In the genomic region with DNA sequence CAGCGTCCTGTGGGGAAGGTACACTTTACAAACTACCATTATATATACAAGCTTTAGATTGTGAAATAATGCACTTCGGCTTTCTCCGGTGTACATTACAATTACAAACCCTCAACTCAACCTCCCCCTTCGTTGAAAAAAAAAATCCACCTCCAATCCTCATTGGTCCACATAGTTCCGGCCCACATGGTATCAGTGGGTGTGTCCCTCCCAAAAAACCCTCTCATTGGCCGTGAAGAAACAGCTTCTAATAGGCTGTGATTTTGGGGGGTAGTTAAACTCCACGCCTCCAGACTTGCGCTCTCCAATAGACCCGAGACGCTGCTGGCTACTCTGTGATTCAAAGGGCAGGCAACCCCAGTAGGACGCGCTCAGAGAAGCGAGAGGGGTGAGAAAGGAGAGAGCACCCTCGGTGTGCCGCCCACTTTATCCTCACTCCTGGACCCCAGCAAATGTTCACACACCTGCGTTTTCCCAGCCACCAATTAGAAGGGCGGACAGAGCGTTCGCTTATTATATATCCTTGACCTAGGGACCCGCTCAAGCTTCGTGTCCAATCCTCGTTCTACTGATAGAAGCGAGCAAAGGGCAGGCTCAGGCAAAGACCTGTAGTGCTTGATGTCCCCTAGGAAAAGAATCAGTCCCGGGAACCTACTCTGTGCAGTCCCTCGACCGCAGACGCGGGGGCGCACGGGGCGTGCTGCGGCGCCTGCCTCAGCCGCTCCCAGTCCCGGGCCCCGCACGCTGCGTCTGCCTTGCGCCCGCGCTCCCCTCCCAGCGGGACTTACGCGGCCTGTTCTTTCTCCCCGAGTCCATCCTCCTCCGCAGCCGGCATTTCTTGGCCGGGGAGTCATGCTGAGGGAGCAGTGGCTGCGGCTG, we compare ENCODE assay signal across 8 cellular contexts. TPM values are rescaled to one million over a fixed set of nuclear protein-coding genes. Genes with fewer than 3 reads are reported as not detected.
DNase-seq lines count a peak whose midpoint lies in the region; ATAC-seq, FAIRE-seq and TF ChIP-seq lines count a peak whose summit lies in the region.

No MANE protein-coding gene starts in this region.

- H3K27me3 ChIP-seq in breast epithelium (no peaks in the 10 kb centered on the region), skeletal muscle tissue (ENCODE audit: control insufficient read depth in 3 of 3, insufficient read depth in 3 of 3, low read length in 3 of 3) (no peaks in the 10 kb centered on the region)

- DNase-seq in NCI-H2081 treated with DMSO at 0.1 percent for 48 hours (lab: John Stamatoyannopoulos, UW) (peak; percentile 88), breast epithelium (ENCODE audit: low spot score in 2 of 2) (peak in 1 of 2 donors; percentile 61)

- ATAC-seq in GM18520 (IDR thresholded peaks at IDR 0.05; ENCODE audit: unreplicated experiment): peak; percentile 83
- ATAC-seq in HG03045 (IDR thresholded peaks at IDR 0.05; ENCODE audit: unreplicated experiment): peak; percentile 91

- H3K9ac ChIP-seq in skeletal muscle tissue (ENCODE audit: low read depth in 1 of 3, low read length in 3 of 3): peak overlapping the region; percentile 79 to 94 (median 89)

- TF ChIP-seq POLR2A in breast epithelium (IDR thresholded peaks at IDR 0.05): no peak

- H3K4me3 ChIP-seq in breast epithelium (peak overlapping the region; percentile 80 to 86 (median 84)), iPS-18c (ENCODE audit: insufficient read depth, low read depth, low read length) (peak overlapping the region; percentile 91), skeletal muscle tissue (ENCODE audit: low read length in 3 of 3) (peak overlapping the region; percentile 82 to 91 (median 88))

- H3K36me3 ChIP-seq in breast epithelium (no peaks in the 10 kb centered on the region), skeletal muscle tissue (ENCODE audit: control insufficient read depth in 3 of 3, insufficient read depth in 3 of 3, low read length in 3 of 3) (no peaks in the 10 kb centered on the region)

- peak; percentile 100 for FAIRE-seq in A204.1 (lab: Jason Lieb, UNC)
- FAIRE-seq in TTC549 (lab: Jason Lieb, UNC): peak; percentile 97

- intact Hi-C loops in breast epithelium (cut with DNase I; ENCODE audit: low total_unique reads): no loop called here

- H3K9me3 ChIP-seq in breast epithelium (no peaks in the 10 kb centered on the region), iPS-18c (ENCODE audit: control insufficient read depth, insufficient read depth, low read length) (no peaks in the 10 kb centered on the region), skeletal muscle tissue (ENCODE audit: control insufficient read depth in 3 of 3, low read length in 3 of 3) (no peaks in the 10 kb centered on the region)

- H3K27ac ChIP-seq in breast epithelium: peak overlapping the region; percentile 67 to 70
- H3K27ac ChIP-seq in skeletal muscle tissue (ENCODE audit: low read depth, low read length): peak overlapping the region; percentile 88

- no peaks in the 10 kb centered on the region for H3K4me1 ChIP-seq in breast epithelium
- peaks cover 34 to 47% (median 34%) of the 10 kb centered on the region in 3 donors for H3K4me1 ChIP-seq in skeletal muscle tissue (ENCODE audit: control insufficient read depth in 3 of 3, insufficient read depth in 3 of 3, low read length in 3 of 3)

- no peak for TF ChIP-seq CTCF in breast epithelium (IDR thresholded peaks at IDR 0.05)

RNA-seq across cellular contexts. Expression of a gene that starts 1.0 kb away (rescaled TPM):
- total RNA-seq in breast epithelium (1 to 10 TPM; 2.9 to 6.4 (median 5.1) TPM), skeletal muscle tissue (17.7 TPM)

RNA-seq across cellular contexts. Expression of a gene that starts 57.3 kb away (rescaled TPM):
- total RNA-seq in breast epithelium: 1 to 10 TPM; 3.3 to 5.6 (median 3.7) TPM
- 4.2 TPM for total RNA-seq in skeletal muscle tissue
